ENCODE assay signal across 8 cellular contexts in genomic region chr20:23159256-23159922, GRCh38.
DNase-seq lines count a peak whose midpoint lies in the region; ATAC-seq and TF ChIP-seq lines count a peak whose summit lies in the region.

No MANE protein-coding gene starts in this region.

- no peak overlapping the region for H3K4me3 ChIP-seq in right cardiac atrium (ENCODE audit: low read length)
- no peak overlapping the region for H3K4me3 ChIP-seq in upper lobe of right lung

- no peaks in the 10 kb centered on the region for H3K9me3 ChIP-seq in T-helper 17 cell (ENCODE audit: control insufficient read depth, low read length, poor library complexity, severe bottlenecking)
- H3K9me3 ChIP-seq in right cardiac atrium (ENCODE audit: control insufficient read depth, low read length): no peaks in the 10 kb centered on the region
- H3K9me3 ChIP-seq in upper lobe of right lung: no peaks in the 10 kb centered on the region

- no peak for ATAC-seq in activated CD8-positive, alpha-beta memory T cell treated with anti-CD3 and anti-CD28 coated beads, Interleukin-2, amount 10 ng/mL, durations not matched to agents 7 days and 5 days
- ATAC-seq in T-helper 17 cell: no peak
- peak; percentile 39 to 65 for ATAC-seq in right cardiac atrium
- ATAC-seq in upper lobe of right lung: peak; percentile 50
- no peak for ATAC-seq in GM18909 (IDR thresholded peaks at IDR 0.05; ENCODE audit: poor library complexity, unreplicated experiment)

- H3K4me1 Mint-ChIP-seq in activated CD8-positive, alpha-beta memory T cell treated with anti-CD3 and anti-CD28 coated beads, Interleukin-2, amount 10 ng/mL, durations not matched to agents 7 days and 5 days: peaks cover 26% of the 10 kb centered on the region
- H3K4me1 Mint-ChIP-seq in T-helper 17 cell: peaks cover 17% of the 10 kb centered on the region

- no peak overlapping the region for H3K4me3 Mint-ChIP-seq in activated CD8-positive, alpha-beta memory T cell treated with anti-CD3 and anti-CD28 coated beads, Interleukin-2, amount 10 ng/mL, durations not matched to agents 7 days and 5 days
- peak overlapping the region; percentile 47 for H3K4me3 Mint-ChIP-seq in T-helper 17 cell

- H3K27me3 ChIP-seq in right cardiac atrium (ENCODE audit: control insufficient read depth, insufficient read depth) (no peaks in the 10 kb centered on the region), upper lobe of right lung (no peaks in the 10 kb centered on the region)

- peaks cover 9% of the 10 kb centered on the region for H3K27me3 Mint-ChIP-seq in activated CD8-positive, alpha-beta memory T cell treated with anti-CD3 and anti-CD28 coated beads, Interleukin-2, amount 10 ng/mL, durations not matched to agents 7 days and 5 days
- no peaks in the 10 kb centered on the region for H3K27me3 Mint-ChIP-seq in T-helper 17 cell

- H3K4me1 ChIP-seq in right cardiac atrium (ENCODE audit: control insufficient read depth, insufficient read depth, low read length): peaks cover 18% of the 10 kb centered on the region
- H3K4me1 ChIP-seq in upper lobe of right lung: peaks cover 63% of the 10 kb centered on the region

- 63% methylated on average over 3 of the region's 3 CpGs for WGBS in right cardiac atrium

- DNase-seq in activated CD8-positive, alpha-beta memory T cell treated with anti-CD3 and anti-CD28 coated beads, Interleukin-2, amount 10 ng/mL, durations not matched to agents 7 days and 5 days: peak; percentile 34
- DNase-seq in activated CD8-positive, alpha-beta memory T cell treated with anti-CD3 and anti-CD28 coated beads for 24 hours: no peak
- DNase-seq in T-helper 17 cell (no peak), right cardiac atrium (peak in 1 of 3 donors; percentile 79), upper lobe of right lung (no peak), NCI-H2171 treated with DMSO at 0.1 percent for 48 hours (lab: John Stamatoyannopoulos, UW) (no peak), T-helper 9 cell (no peak)

- TF ChIP-seq CTCF in upper lobe of right lung (IDR thresholded peaks at IDR 0.05): no peak

- no peaks in the 10 kb centered on the region for H3K9me3 Mint-ChIP-seq in activated CD8-positive, alpha-beta memory T cell treated with anti-CD3 and anti-CD28 coated beads, Interleukin-2, amount 10 ng/mL, durations not matched to agents 7 days and 5 days (ENCODE audit: low read depth)

- intact Hi-C loops in right cardiac atrium (cut with DNase I): no loop called here
- intact Hi-C loops in upper lobe of right lung (cut with DNase I): no loop called here

- no peaks in the 10 kb centered on the region for H3K36me3 Mint-ChIP-seq in activated CD8-positive, alpha-beta memory T cell treated with anti-CD3 and anti-CD28 coated beads, Interleukin-2, amount 10 ng/mL, durations not matched to agents 7 days and 5 days
- no peaks in the 10 kb centered on the region for H3K36me3 Mint-ChIP-seq in T-helper 17 cell (ENCODE audit: low read depth)

- H3K27ac ChIP-seq in right cardiac atrium (ENCODE audit: low read length) (peak overlapping the region; percentile 65), upper lobe of right lung (peak overlapping the region; percentile 18)

- no peaks in the 10 kb centered on the region for H3K36me3 ChIP-seq in upper lobe of right lung

- no peak overlapping the region for H3K27ac Mint-ChIP-seq in activated CD8-positive, alpha-beta memory T cell treated with anti-CD3 and anti-CD28 coated beads, Interleukin-2, amount 10 ng/mL, durations not matched to agents 7 days and 5 days
- peak overlapping the region; percentile 66 for H3K27ac Mint-ChIP-seq in T-helper 17 cell

- CTCF ChIA-PET in activated CD8-positive, alpha-beta memory T cell treated with anti-CD3 and anti-CD28 coated beads, Interleukin-2, amount 10 ng/mL, durations not matched to agents 7 days and 5 days (lab: Charles Lee): interaction anchor here (1.1 kb wide), 1 partner anchor 31 kb away, joined by 3 read pairs; no protein-coding TSS in a partner anchor

Comparison
In these comparisons a context has a peak if more than half of its experiments do, and no peak if none do; other contexts are left out.
1. ATAC-seq: peak in right cardiac atrium (2 of 2) and upper lobe of right lung (single experiment); none in activated CD8-positive, alpha-beta memory T cell treated with anti-CD3 and anti-CD28 coated beads, Interleukin-2, amount 10 ng/mL, durations not matched to agents 7 days and 5 days (single experiment), T-helper 17 cell (single experiment) and GM18909 (single experiment).